Comparison of ENCODE assay signal across 9 cellular contexts in the genomic region with DNA sequence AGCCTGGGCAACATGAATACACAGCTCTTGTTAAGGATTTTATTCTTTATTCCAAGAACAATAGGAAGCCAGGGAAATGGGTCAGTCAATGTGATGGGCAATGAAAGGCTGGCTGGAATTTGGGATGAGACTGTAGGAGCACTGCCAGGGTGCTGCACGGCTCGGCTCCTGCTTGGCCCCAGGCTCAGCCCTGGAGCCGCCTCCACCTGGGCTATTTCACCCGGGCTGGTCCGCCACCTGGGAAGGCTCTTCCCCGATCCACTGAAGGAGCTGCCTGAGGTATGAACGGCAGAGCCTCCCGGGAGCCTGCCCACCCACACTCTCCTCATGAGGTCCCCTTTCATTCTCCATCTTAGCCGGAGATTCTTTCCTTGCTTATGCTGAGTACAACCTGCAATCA.
"Had no signal": no experiment of that assay in that cellular context is flagged by ENCODE, and none has a peak within 500 bp of the region (broad histone marks: within the 10 kb centered on the region; RNA-seq: fewer than 3 reads in every experiment).

No MANE protein-coding gene starts in this region.

- ATAC-seq: GM23338, HCT116 had no signal

- H3K4me3 ChIP-seq: GM23248, GM23338, HAP-1 had no signal

- H3K9me3 ChIP-seq: HAP-1 had no signal

- H3K4me1 ChIP-seq: HAP-1 had no signal

- H3K9ac ChIP-seq: GM23248 had no signal

- H3K36me3 ChIP-seq: HAP-1 had no signal

- H2AFZ ChIP-seq: GM23248, GM23338 had no signal

- DNase-seq: GM23248, GOT3, H7, H9, HCEC 1CT, HFFc6 had no signal

- H3K27ac Mint-ChIP-seq: GM23338, H9, HFFc6 had no signal

- H3K4me3 Mint-ChIP-seq: GM23338, H9, HFFc6 had no signal

- H3K27ac ChIP-seq: GM23248 had no signal

- H3K4me2 ChIP-seq: GM23338 had no signal
